2 cellular contexts compared by ENCODE assay signal in genomic region chr17:40376541-40376940, GRCh38. TPM values are rescaled to one million over a fixed set of nuclear protein-coding genes. Genes with fewer than 3 reads are reported as not detected.
"Had no signal": no experiment of that assay in that cellular context is flagged by ENCODE, and none has a peak within 500 bp of the region (broad histone marks: within the 10 kb centered on the region; RNA-seq: fewer than 3 reads in every experiment).

No MANE protein-coding gene starts in this region.

RNA-seq across cellular contexts. Expression of gene GJD3, which starts 12.0 kb away (rescaled TPM):
- total RNA-seq: sciatic nerve had no signal
- polyA plus RNA-seq: neural cell had no signal
